Comparison of ENCODE assay signal across 8 cellular contexts in genomic region chr6:109482913-109483743, GRCh38. TPM values are rescaled to one million over a fixed set of nuclear protein-coding genes. Genes with fewer than 3 reads are reported as not detected.
A peak's percentile ranks its signal among the peaks of the same experiment; 100 is the strongest.
DNase-seq lines count a peak whose midpoint lies in the region; ATAC-seq, FAIRE-seq and TF ChIP-seq lines count a peak whose summit lies in the region.

ZBTB24 (minus strand) TSS chr6:109483219; CDS start chr6:109482026, 1,193 bp downstream.

- H2AK5ac ChIP-seq in trophoblast cell (ENCODE audit: low read length): peak within 1 kb of the TSS; percentile 69

- TF ChIP-seq CTCF in cardiac muscle cell (IDR thresholded peaks at IDR 0.05; ENCODE audit: low read depth, low read length) (no peak), tibial nerve (IDR thresholded peaks at IDR 0.05) (peak in 2 of 5 experiments; percentile 9 to 15)

- peak within 1 kb of the TSS; percentile 74 for H3K18ac ChIP-seq in trophoblast cell (ENCODE audit: low read length)

- H2BK5ac ChIP-seq in trophoblast cell (ENCODE audit: low read depth, low read length, poor library complexity): peak within 1 kb of the TSS; percentile 78

- H3K9me3 ChIP-seq in cardiac muscle cell (ENCODE audit: low read depth) (no peaks in the 10 kb centered on the region), trophoblast cell (ENCODE audit: insufficient read depth, low read depth, low read length) (no peaks in the 10 kb centered on the region), tibial nerve (no peaks in the 10 kb centered on the region)

- no CpG with 5 or more reads among the region's 98 CpGs for WGBS in trophoblast cell (ENCODE audit: extremely low coverage, insufficient coverage, insufficient read length)
- 0% methylated on average over 13 to 17 of the region's 98 CpGs for WGBS in tibial nerve, 2 donors

- peak; percentile 88 for ATAC-seq in HG02759 (IDR thresholded peaks at IDR 0.05; ENCODE audit: unreplicated experiment)

- H3K14ac ChIP-seq in trophoblast cell (ENCODE audit: low read length): peak within 1 kb of the TSS; percentile 84

- H3K36me3 ChIP-seq in cardiac muscle cell: no peaks in the 10 kb centered on the region
- H3K36me3 ChIP-seq in trophoblast cell (ENCODE audit: control insufficient read depth in 1 of 2, insufficient read depth in 2 of 2, low read length in 2 of 2): peaks cover 0 to 6% of the 10 kb centered on the region in 2 experiments
- H3K36me3 ChIP-seq in tibial nerve: peaks cover 0 to 17% (median 0%) of the 10 kb centered on the region in 3 donors

- peak within 1 kb of the TSS; percentile 93 for H3K9ac ChIP-seq in trophoblast cell (ENCODE audit: low read length)

- TF ChIP-seq EP300 in tibial nerve (IDR thresholded peaks at IDR 0.05): peak in 1 of 2 donors; percentile 75

- H4K12ac ChIP-seq in trophoblast cell (ENCODE audit: low read depth, low read length): peak within 1 kb of the TSS; percentile 73

- peaks cover 5% of the 10 kb centered on the region for H3K79me1 ChIP-seq in trophoblast cell (ENCODE audit: low read length)

- TF ChIP-seq POLR2A in GM12892 (IDR thresholded peaks at IDR 0.05; ENCODE audit: low read depth, low read length) (peak; percentile 65; the same call in 1 of the 2 replicates), tibial nerve (IDR thresholded peaks at IDR 0.05) (peak; percentile 50 to 71)

- peak within 1 kb of the TSS; percentile 80 for H4K8ac ChIP-seq in trophoblast cell (ENCODE audit: low read depth, low read length)

- peak within 1 kb of the TSS; percentile 82 for H3K4ac ChIP-seq in trophoblast cell (ENCODE audit: low read depth, low read length)

- H3K4me1 ChIP-seq in cardiac muscle cell (ENCODE audit: low read depth): peaks cover 6% of the 10 kb centered on the region
- peaks cover 0 to 3% of the 10 kb centered on the region in 2 experiments for H3K4me1 ChIP-seq in trophoblast cell (ENCODE audit: control insufficient read depth in 1 of 2, insufficient read depth in 2 of 2, low read length in 2 of 2)
- H3K4me1 ChIP-seq in tibial nerve: peaks cover 3 to 52% (median 34%) of the 10 kb centered on the region in 4 donors

- H3K27ac ChIP-seq in cardiac muscle cell (peak within 1 kb of the TSS; percentile 17), trophoblast cell (ENCODE audit: low read depth, low read length) (no peak within 1 kb of the TSS), tibial nerve (peak within 1 kb of the TSS; percentile 80 to 96 (median 90))

- H3K4me3 ChIP-seq in cardiac muscle cell: peak within 1 kb of the TSS; percentile 80
- H3K4me3 ChIP-seq in trophoblast cell (ENCODE audit: low read depth, low read length): peak within 1 kb of the TSS; percentile 90
- H3K4me3 ChIP-seq in tibial nerve: peak within 1 kb of the TSS; percentile 80 to 100 (median 88)

- FAIRE-seq in GM12892 (lab: Jason Lieb, UNC): peak; percentile 73

- peak within 1 kb of the TSS; percentile 77 for H4K91ac ChIP-seq in trophoblast cell (ENCODE audit: low read depth, low read length)

- H3K4me2 ChIP-seq in trophoblast cell (ENCODE audit: low read length): peak within 1 kb of the TSS; percentile 85

- H2BK120ac ChIP-seq in trophoblast cell (ENCODE audit: insufficient read depth, low read length, poor library complexity): peak within 1 kb of the TSS; percentile 76

- H2AFZ ChIP-seq in trophoblast cell (ENCODE audit: insufficient read depth, low read length, poor library complexity): peak within 1 kb of the TSS; percentile 89

- H3K79me2 ChIP-seq in trophoblast cell (ENCODE audit: control insufficient read depth, insufficient read depth, low read length, poor library complexity): peaks cover 3% of the 10 kb centered on the region

- no peak within 1 kb of the TSS for H2BK12ac ChIP-seq in trophoblast cell (ENCODE audit: low read length)

- H3K23ac ChIP-seq in trophoblast cell (ENCODE audit: low read length): no peak within 1 kb of the TSS

- peak; percentile 84 for DNase-seq in GM12892 (ENCODE audit: insufficient read length)
- DNase-seq in NCI-H128 (lab: John Stamatoyannopoulos, UW; ENCODE audit: unreplicated experiment): peak; percentile 74
- DNase-seq in SW480 (ENCODE audit: low spot score): peak; percentile 79
- peak; percentile 79 for DNase-seq in activated naive CD8-positive, alpha-beta T cell treated with anti-CD3 and anti-CD28 coated beads, Interleukin-2, amount 50 U/mL, for 16 hours (ENCODE audit: low read depth, low spot score)
- peak; percentile 95 to 97 for DNase-seq in cardiac muscle cell (ENCODE audit: low read depth in 1 of 2, low spot score in 1 of 2)
- peak; percentile 89 to 93 for DNase-seq in trophoblast cell
- DNase-seq in tibial nerve (ENCODE audit: low spot score in 2 of 2): peak; percentile 78 to 81

- H3K27me3 ChIP-seq in cardiac muscle cell: no peaks in the 10 kb centered on the region
- no peaks in the 10 kb centered on the region for H3K27me3 ChIP-seq in trophoblast cell (ENCODE audit: insufficient read depth, low read length)
- H3K27me3 ChIP-seq in tibial nerve: no peaks in the 10 kb centered on the region

RNA-seq across cellular contexts. Expression of gene ZBTB24, which starts in this region (rescaled TPM):
- polyA plus RNA-seq in GM12892 (2012; ENCODE audit: missing spikeins): 6.3 TPM
- 4.3 and 5.3 TPM in 2 replicates for total RNA-seq in cardiac muscle cell
- 2.6 and 4.0 TPM in 2 replicates for polyA plus RNA-seq in cardiac muscle cell
- 4.9 and 5.1 TPM in 2 replicates for polyA plus RNA-seq in trophoblast cell (2013)
- 1 to 10 TPM; 6.5 to 9.6 (median 8.0) TPM for total RNA-seq in tibial nerve
